In genomic region chr7:1239455-1240295, GRCh38 we compare ENCODE assay signal across 24 cellular contexts. TPM values are rescaled to one million over a fixed set of nuclear protein-coding genes. Genes with fewer than 3 reads are reported as not detected.
DNase-seq lines count a peak whose midpoint lies in the region; ATAC-seq, FAIRE-seq and TF ChIP-seq lines count a peak whose summit lies in the region.
"Had no signal": no experiment of that assay in that cellular context is flagged by ENCODE, and none has a peak within 500 bp of the region (broad histone marks: within the 10 kb centered on the region; RNA-seq: fewer than 3 reads in every experiment).

No MANE protein-coding gene starts in this region.

- POLR2A ChIA-PET in K562 (lab: Yijun Ruan, JAX) (no interaction called here), RWPE1 (lab: Yijun Ruan, JAX; ENCODE audit: low non-redundant PET) (no interaction called here)

- no peak for TF ChIP-seq CTCF in K562 (IDR thresholded peaks at IDR 0.05 in 2 of 3, conservative IDR thresholded peaks at IDR 0.05 in 1 of 3; ENCODE audit: insufficient read depth in 2 of 3, low read depth in 1 of 3, low read length in 3 of 3)
- no peak for TF ChIP-seq CTCF in RWPE1 (conservative IDR thresholded peaks at IDR 0.05; ENCODE audit: low read depth)

- in situ Hi-C loops in K562 (cut with MboI): no loop called here

- no peak for TF ChIP-seq RAD21 in K562 (CRISPR knock-in tag; conservative IDR thresholded peaks at IDR 0.05 in 1 of 2, IDR thresholded peaks at IDR 0.05 in 1 of 2)

- H3K4me3 Mint-ChIP-seq in naive B cell: peak overlapping the region in 3 of 8 donors; percentile 15 to 70 (median 62)
- H3K4me3 Mint-ChIP-seq: activated naive CD8-positive, alpha-beta T cell treated with anti-CD3 and anti-CD28 coated beads for 36 hours; activated T-helper 17 cell treated with anti-CD3 and anti-CD28 coated beads, Interleukin-2, amount 50 U/mL, for 72 hours; natural killer cell had no signal

- H3K4me1 Mint-ChIP-seq in naive B cell: peaks cover 5 to 15% (median 6%) of the 10 kb centered on the region in 3 donors

- H4K20me1 ChIP-seq in K562 (replicated peaks; ENCODE audit: control insufficient read depth, insufficient read depth, low read length): peaks cover 11% of the 10 kb centered on the region; the same call in 1 of the 2 replicates

- no peaks in the 10 kb centered on the region for H3K9me1 ChIP-seq in K562 (ENCODE audit: control insufficient read depth, insufficient read depth, low read length)

- no peak overlapping the region for H3K4me3 ChIP-seq in K562
- H3K4me3 ChIP-seq: coronary artery, uterus had no signal

- H3K9me3 ChIP-seq in K562 (replicated peaks; ENCODE audit: control insufficient read depth, insufficient read depth, low read depth, low read length): no peaks in the 10 kb centered on the region
- H3K9me3 ChIP-seq: uterus had no signal

- H3K36me3 Mint-ChIP-seq in naive B cell: no peaks in the 10 kb centered on the region
- H3K36me3 Mint-ChIP-seq: natural killer cell had no signal

- TF ChIP-seq EP300 in K562 (IDR thresholded peaks at IDR 0.05; ENCODE audit: low read length): no peak

- H3K27ac ChIP-seq in K562 (ENCODE audit: extremely low read depth, low read depth, low read length) (no peak overlapping the region), RWPE1 (no peak overlapping the region)
- H3K27ac ChIP-seq: coronary artery, uterus had no signal

- H3K79me2 ChIP-seq in K562 (ENCODE audit: control insufficient read depth, insufficient read depth, low read length): no peaks in the 10 kb centered on the region

- CTCF ChIA-PET in K562 (lab: Yijun Ruan, JAX; ENCODE audit: low intra/inter-chr PET ratio) (no interaction called here), RWPE1 (lab: Yijun Ruan, JAX) (interaction anchor here (0.5 to 1.1 kb wide), 2 partner anchors 14 to 15 kb away, joined by 3 to 4 read pairs; no protein-coding TSS in a partner anchor)

- peak overlapping the region in 4 of 6 donors; percentile 21 to 96 (median 79) for H3K27ac Mint-ChIP-seq in naive B cell
- H3K27ac Mint-ChIP-seq: activated naive CD8-positive, alpha-beta T cell treated with anti-CD3 and anti-CD28 coated beads for 36 hours; activated T-helper 17 cell treated with anti-CD3 and anti-CD28 coated beads, Interleukin-2, amount 50 U/mL, for 72 hours had no signal

- H3K27me3 ChIP-seq in K562 (ENCODE audit: control insufficient read depth in 2 of 2, insufficient read depth in 2 of 2, low read length in 2 of 2): peaks cover 67 to 76% of the 10 kb centered on the region in 2 experiments

- WGBS in K562 (ENCODE audit: insufficient coverage, low coverage, missing lambda C conversion rate): 5% methylated on average over 29 of the region's 29 CpGs

- H2AFZ ChIP-seq in K562 (ENCODE audit: low read depth, low read length): no peak overlapping the region

- FAIRE-seq in K562 (lab: Jason Lieb, UNC): no peak
- FAIRE-seq: G401.6, GM18507, H54, RCC 7860 had no signal

- DNase-seq in Right ventricle myocardium inferior (ENCODE audit: missing footprints) (peak; percentile 37), Right ventricle myocardium superior (no peak), K562 (ENCODE audit: extremely low read depth in 1 of 4, low spot score in 3 of 4) (no peak), naive B cell (no peak), RWPE1 (ENCODE audit: low spot score) (no peak), NCI-H2196 treated with DMSO at 0.1 percent for 48 hours (lab: John Stamatoyannopoulos, UW; ENCODE audit: unreplicated experiment) (no peak), NCI-H1105 (lab: John Stamatoyannopoulos, UW) (no peak)
- DNase-seq: activated CD4-positive, CD25-positive, alpha-beta regulatory T cell; activated naive CD8-positive, alpha-beta T cell treated with anti-CD3 and anti-CD28 coated beads for 36 hours; DMS 273 treated with DMSO at 0.1 percent for 48 hours; left cardiac atrium; natural killer cell; NCI-H1436; NCI-H2107; uterus had no signal

- BruUV-seq in K562 (replicated peaks; lab: Mats Ljungman, UMichigan): no TSS peak

- peaks cover 0 to 36% of the 10 kb centered on the region in 2 experiments; a peak in 2 of 5 replicates for H3K4me1 ChIP-seq in K562 (replicated peaks in 1 of 2; ENCODE audit: control insufficient read depth in 2 of 2, insufficient read depth in 2 of 2, low read length in 2 of 2)

- peaks cover 24 to 46% (median 46%) of the 10 kb centered on the region in 3 donors for H3K27me3 Mint-ChIP-seq in naive B cell

- intact Hi-C loops in Right ventricle myocardium inferior (cut with DNase I) (no loop called here), Right ventricle myocardium superior (cut with DNase I) (no loop called here), K562 (cut with micrococcal nuclease) (no loop called here)

- no peaks in the 10 kb centered on the region for H3K36me3 ChIP-seq in K562 (ENCODE audit: control insufficient read depth, insufficient read depth, low read length)
- H3K36me3 ChIP-seq: uterus had no signal

- no peak overlapping the region for H3K4me2 ChIP-seq in K562 (ENCODE audit: insufficient read depth, low read length)

- ATAC-seq in Right ventricle myocardium inferior: no peak
- no peak for ATAC-seq in Right ventricle myocardium superior (ENCODE audit: poor library complexity)
- no peak for ATAC-seq in K562
- ATAC-seq in naive B cell (ENCODE audit: low read depth in 2 of 2): no peak
- ATAC-seq: activated T-helper 17 cell treated with anti-CD3 and anti-CD28 coated beads, Interleukin-2, amount 50 U/mL, for 72 hours; left cardiac atrium; natural killer cell had no signal

- TF ChIP-seq POLR2A in K562 (conservative IDR thresholded peaks at IDR 0.05): no peak

- peaks cover 0 to 22% (median 4%) of the 10 kb centered on the region in 7 donors for H3K9me3 Mint-ChIP-seq in naive B cell
- H3K9me3 Mint-ChIP-seq: activated naive CD8-positive, alpha-beta T cell treated with anti-CD3 and anti-CD28 coated beads for 36 hours; activated T-helper 17 cell treated with anti-CD3 and anti-CD28 coated beads, Interleukin-2, amount 50 U/mL, for 72 hours; natural killer cell had no signal

- H3K9ac ChIP-seq in K562 (ENCODE audit: insufficient read depth in 1 of 2, low read depth in 2 of 2, low read length in 2 of 2): no peak overlapping the region

TF ChIP-seq in K562, 482 proteins besides CTCF, POLR2A, EP300 and RAD21:
- TF ChIP-seq CBX2 (IDR thresholded peaks at IDR 0.05; ENCODE audit: insufficient read depth, low read length, poor library complexity, severe bottlenecking): peak; percentile 48
- no peak for TF ChIP-seq CEBPB (tag; IDR thresholded peaks at IDR 0.05)
- no peak for TF ChIP-seq ZNF384 (IDR thresholded peaks at IDR 0.05; ENCODE audit: low read depth, low read length)
TF ChIP-seq in K562: peak in this region for 1.

RNA-seq across cellular contexts. Expression of gene UNCX, which starts 7.0 kb away (rescaled TPM):
- not detected for total RNA-seq in Right ventricle myocardium inferior
- not detected for total RNA-seq in Right ventricle myocardium superior
- total RNA-seq in K562 (2011; cell fraction: chromatin; rRNA removed; ENCODE audit: low replicate concordance): not detected in 2 replicates
- not detected in 2 replicates for total RNA-seq in K562 (2011; cell fraction: nucleolus; rRNA removed)
- total RNA-seq in K562 (2011; cell fraction: nucleoplasm; rRNA removed): not detected in 2 replicates
- not detected in 2 replicates for total RNA-seq in K562 (2014; rRNA removed)
- total RNA-seq in K562 (2014; rRNA removed; fragmentation: Illumina TruSeq; extraction: Trizol): not detected in 2 replicates
- not detected in 2 replicates for total RNA-seq in K562 (2015; rRNA removed; fragmentation: Illumina TruSeq; extraction: Trizol)
- total RNA-seq in K562 (2021): not detected in 2 replicates
- not detected in 2 replicates for polyA plus RNA-seq in K562 (2011; rRNA removed)
- polyA plus RNA-seq in K562 (2011; cell fraction: cytosol; rRNA removed): not detected in 2 replicates
- not detected in 2 replicates for polyA plus RNA-seq in K562 (2011; cell fraction: nucleus; rRNA removed)
- not detected in 2 replicates for polyA plus RNA-seq in K562 (2012)
- polyA plus RNA-seq in K562 (2014; fragmentation: Illumina TruSeq; extraction: Trizol): not detected in 2 replicates
- not detected for polyA plus RNA-seq in K562 (2014; fragmentation: Nextera tagmentation; extraction: Ambion mirVana)
- not detected in 2 replicates for polyA plus RNA-seq in K562 (2014; rRNA removed)
- polyA minus RNA-seq in K562 (2011; rRNA and poly(A)+ RNA removed): not detected in 2 replicates
- polyA minus RNA-seq in K562 (2011; cell fraction: cytosol; rRNA and poly(A)+ RNA removed): not detected in 2 replicates
- not detected in 2 replicates for polyA minus RNA-seq in K562 (2011; cell fraction: nucleus; rRNA and poly(A)+ RNA removed)
- polyA plus RNA-seq in naive B cell (ENCODE audit: low read depth in 6 of 6): not detected
- total RNA-seq: activated naive CD8-positive, alpha-beta T cell treated with anti-CD3 and anti-CD28 coated beads for 36 hours; activated T-helper 17 cell treated with anti-CD3 and anti-CD28 coated beads, Interleukin-2, amount 50 U/mL, for 72 hours; glomerular endothelial cell; left cardiac atrium; MCF 10A; natural killer cell; posterior vena cava; uterus had no signal
